ENCODE assay signal across 1 cellular context in the genomic region with DNA sequence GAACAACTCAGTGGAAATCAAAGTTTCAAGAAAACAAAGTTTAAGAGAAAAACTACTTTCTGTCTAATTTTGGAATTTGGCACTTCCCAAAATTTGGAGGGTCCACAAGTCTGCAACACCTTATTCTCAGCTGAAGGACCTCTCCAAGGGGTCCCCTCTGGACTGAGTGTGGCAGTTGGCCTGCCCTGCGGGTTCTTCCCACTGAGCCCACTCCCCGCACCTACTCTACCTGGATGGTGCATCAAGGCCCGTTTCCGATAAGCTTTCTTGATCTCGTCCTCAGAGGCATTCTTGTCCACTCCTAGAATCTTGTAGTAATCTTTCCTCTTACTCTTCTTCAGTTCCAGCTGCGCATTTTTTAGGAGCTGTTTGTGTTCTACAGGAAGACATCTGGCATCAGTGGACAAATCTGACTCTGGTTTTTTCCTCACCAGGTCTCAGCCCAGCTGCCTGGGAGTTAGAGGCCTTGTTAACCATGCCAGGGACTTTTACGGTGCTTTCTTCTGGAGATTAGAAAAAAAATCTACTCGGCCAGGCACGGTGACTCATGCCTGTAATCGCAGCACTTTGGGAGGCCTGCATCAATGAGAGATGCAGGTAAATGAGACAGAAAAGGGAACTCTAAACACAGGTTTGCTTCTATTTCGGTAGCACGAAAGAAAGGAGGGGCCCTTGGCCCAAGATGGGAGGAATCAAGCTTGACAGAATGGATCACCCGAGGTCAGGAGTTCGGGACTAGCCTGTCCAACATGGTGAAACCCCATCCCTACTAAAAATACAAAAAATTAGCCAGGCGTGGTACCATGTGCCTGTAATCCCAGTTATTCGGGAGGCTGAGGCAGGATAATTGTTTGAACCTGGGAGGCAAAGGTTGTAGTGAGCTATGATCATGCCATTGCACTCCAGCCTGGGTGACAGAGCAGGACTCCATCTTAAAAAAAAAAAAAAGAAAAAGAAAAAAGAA.
TF ChIP-seq lines count a peak whose summit lies in the region.

No MANE protein-coding gene starts in this region.

TF ChIP-seq in A549, 52 proteins besides CTCF, POLR2A, EP300 and RAD21 (continued from another document):
- TF ChIP-seq, protein P1, sequence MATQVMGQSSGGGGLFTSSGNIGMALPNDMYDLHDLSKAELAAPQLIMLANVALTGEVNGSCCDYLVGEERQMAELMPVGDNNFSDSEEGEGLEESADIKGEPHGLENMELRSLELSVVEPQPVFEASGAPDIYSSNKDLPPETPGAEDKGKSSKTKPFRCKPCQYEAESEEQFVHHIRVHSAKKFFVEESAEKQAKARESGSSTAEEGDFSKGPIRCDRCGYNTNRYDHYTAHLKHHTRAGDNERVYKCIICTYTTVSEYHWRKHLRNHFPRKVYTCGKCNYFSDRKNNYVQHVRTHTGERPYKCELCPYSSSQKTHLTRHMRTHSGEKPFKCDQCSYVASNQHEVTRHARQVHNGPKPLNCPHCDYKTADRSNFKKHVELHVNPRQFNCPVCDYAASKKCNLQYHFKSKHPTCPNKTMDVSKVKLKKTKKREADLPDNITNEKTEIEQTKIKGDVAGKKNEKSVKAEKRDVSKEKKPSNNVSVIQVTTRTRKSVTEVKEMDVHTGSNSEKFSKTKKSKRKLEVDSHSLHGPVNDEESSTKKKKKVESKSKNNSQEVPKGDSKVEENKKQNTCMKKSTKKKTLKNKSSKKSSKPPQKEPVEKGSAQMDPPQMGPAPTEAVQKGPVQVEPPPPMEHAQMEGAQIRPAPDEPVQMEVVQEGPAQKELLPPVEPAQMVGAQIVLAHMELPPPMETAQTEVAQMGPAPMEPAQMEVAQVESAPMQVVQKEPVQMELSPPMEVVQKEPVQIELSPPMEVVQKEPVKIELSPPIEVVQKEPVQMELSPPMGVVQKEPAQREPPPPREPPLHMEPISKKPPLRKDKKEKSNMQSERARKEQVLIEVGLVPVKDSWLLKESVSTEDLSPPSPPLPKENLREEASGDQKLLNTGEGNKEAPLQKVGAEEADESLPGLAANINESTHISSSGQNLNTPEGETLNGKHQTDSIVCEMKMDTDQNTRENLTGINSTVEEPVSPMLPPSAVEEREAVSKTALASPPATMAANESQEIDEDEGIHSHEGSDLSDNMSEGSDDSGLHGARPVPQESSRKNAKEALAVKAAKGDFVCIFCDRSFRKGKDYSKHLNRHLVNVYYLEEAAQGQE (IDR thresholded peaks at IDR 0.05) = no peak
TF ChIP-seq in A549: peak in this region for 1.
